In the genomic region with DNA sequence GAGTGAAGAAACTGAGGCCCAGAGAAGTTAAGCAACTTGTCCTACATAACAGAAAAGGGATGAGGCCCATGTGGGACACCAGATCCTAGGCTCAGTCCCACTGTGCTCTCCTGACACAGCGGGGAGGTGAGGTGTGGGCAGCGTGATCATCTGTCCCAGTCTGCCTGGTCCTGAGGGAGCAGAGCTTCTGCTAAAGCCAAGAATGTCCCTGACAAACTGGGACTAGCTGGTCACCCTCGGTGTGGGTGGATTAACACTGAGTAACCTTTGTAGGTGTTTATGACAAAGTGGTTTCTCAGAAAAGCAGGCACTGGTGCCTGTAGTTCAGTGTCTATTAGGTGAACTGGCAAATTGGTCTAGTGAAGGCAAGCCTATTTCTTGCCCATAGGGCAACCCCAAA, we compare ENCODE assay signal across 1 cellular context.
TF ChIP-seq lines count a peak whose summit lies in the region.

No MANE protein-coding gene starts in this region.

TF ChIP-seq in WTC11, 78 proteins besides CTCF, POLR2A, EP300 and RAD21 (continued from another document):
- TF ChIP-seq, protein P1, sequence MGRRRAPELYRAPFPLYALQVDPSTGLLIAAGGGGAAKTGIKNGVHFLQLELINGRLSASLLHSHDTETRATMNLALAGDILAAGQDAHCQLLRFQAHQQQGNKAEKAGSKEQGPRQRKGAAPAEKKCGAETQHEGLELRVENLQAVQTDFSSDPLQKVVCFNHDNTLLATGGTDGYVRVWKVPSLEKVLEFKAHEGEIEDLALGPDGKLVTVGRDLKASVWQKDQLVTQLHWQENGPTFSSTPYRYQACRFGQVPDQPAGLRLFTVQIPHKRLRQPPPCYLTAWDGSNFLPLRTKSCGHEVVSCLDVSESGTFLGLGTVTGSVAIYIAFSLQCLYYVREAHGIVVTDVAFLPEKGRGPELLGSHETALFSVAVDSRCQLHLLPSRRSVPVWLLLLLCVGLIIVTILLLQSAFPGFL (CRISPR knock-in tag; IDR thresholded peaks at IDR 0.05; ENCODE audit: borderline replicate concordance) = no peak
- TF ChIP-seq GTF2I (CRISPR knock-in tag; conservative IDR thresholded peaks at IDR 0.05) (no peak), FOXP1 (CRISPR knock-in tag; IDR thresholded peaks at IDR 0.05; ENCODE audit: borderline replicate concordance) (no peak), EMX1 (CRISPR knock-in tag; IDR thresholded peaks at IDR 0.05) (no peak), SMAD3 (CRISPR knock-in tag; IDR thresholded peaks at IDR 0.05; ENCODE audit: borderline replicate concordance) (no peak), ZNF416 (CRISPR knock-in tag; IDR thresholded peaks at IDR 0.05) (no peak)
- TF ChIP-seq, protein P2, sequence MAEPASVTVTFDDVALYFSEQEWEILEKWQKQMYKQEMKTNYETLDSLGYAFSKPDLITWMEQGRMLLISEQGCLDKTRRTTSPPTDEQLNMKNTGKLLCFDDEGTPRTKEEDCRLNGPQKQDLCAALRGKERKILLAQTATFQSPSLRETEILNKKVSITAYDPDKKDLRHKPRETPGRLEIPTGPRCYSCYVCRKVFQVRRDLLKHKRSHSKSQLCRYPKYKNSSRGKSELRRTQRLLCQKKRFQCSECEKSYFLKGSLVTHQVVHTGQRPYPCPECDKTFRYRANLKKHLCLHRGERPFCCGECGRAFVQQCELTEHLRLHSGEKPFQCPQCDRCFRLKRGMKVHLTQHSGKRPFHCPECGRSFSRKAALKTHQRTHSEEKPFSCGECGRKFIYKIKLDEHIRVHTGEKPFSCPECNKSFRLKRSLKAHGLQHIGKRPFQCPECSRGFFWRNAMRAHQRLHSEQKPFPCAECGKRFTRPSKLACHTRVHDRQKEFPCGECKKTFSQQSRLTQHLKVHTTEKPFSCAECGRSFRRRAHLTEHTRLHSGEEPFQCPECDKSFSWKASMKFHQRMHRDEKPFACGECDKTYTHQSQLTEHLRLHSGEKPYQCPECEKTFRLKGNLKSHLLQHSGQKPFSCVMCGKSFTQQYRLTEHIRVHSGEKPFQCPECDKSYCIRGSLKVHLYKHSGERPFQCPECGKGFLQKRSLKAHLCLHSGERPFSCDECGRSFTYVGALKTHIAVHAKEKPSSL (CRISPR knock-in tag; conservative IDR thresholded peaks at IDR 0.05) = no peak
